Comparison of ENCODE assay signal across 12 cellular contexts in the genomic region with DNA sequence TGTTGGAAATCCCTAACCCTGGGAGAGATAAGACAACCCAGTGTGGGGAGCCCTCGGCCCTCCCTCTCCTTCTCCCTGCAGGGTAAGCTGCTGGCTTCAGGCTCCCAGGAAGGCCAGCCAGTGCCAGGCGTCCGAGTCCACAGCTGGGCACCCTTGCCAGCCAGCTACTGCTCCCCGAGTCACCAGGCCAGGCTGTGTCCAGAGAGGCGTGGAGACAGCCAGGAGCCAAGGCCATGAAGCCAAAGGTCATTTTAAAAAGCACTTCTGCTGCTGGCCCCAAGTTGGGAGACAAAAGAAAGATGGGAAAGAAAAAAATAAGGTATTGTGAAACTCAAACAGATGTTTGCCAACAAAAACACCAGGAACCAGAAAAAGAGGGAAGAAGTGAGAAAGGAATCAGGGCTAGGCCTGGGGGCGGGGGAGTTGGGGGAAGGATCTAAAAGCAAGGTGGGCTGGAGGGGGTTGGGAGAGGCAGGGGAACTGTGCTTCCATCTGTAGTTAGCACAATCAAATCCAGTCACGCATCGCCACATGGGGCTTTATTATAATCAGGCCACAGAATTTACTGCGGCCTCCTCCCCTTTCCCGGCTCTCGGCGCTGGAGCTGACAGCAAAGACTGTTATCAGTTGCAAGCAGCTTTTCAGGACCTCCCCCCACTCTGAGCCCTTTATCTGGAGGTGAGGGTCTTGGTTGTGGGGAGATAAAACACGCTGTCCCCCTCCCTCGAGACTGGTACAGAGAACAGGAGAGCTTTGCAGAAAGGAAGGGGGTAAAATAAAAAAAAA. TPM values are rescaled to one million over a fixed set of nuclear protein-coding genes. Genes with fewer than 3 reads are reported as not detected.
DNase-seq lines count a peak whose midpoint lies in the region; ATAC-seq, FAIRE-seq and TF ChIP-seq lines count a peak whose summit lies in the region.
"Had no signal": no experiment of that assay in that cellular context is flagged by ENCODE, and none has a peak within 500 bp of the region (broad histone marks: within the 10 kb centered on the region; RNA-seq: fewer than 3 reads in every experiment).

No MANE protein-coding gene starts in this region.

- peaks cover 5 to 92% (median 28%) of the 10 kb centered on the region in 3 donors for H3K36me3 Mint-ChIP-seq in CD8-positive, alpha-beta memory T cell
- peaks cover 17% of the 10 kb centered on the region for H3K36me3 Mint-ChIP-seq in WTC11

- 0 out of 2 replicates have a peak, but pooled peaks have one; percentile 17 for ATAC-seq in WTC11

- no peak overlapping the region for H3K4me3 Mint-ChIP-seq in CD8-positive, alpha-beta memory T cell
- H3K4me3 Mint-ChIP-seq in WTC11 = no peak overlapping the region
- H3K4me3 Mint-ChIP-seq: activated CD4-positive, alpha-beta memory T cell treated with anti-CD3 and anti-CD28 coated beads for 36 hours; CD4-positive, CD25-positive, alpha-beta regulatory T cell had no signal

- no peaks in the 10 kb centered on the region for H3K27me3 ChIP-seq in CD8-positive, alpha-beta memory T cell (ENCODE audit: insufficient read depth, low read length, poor library complexity, severe bottlenecking)
- no peaks in the 10 kb centered on the region for H3K27me3 ChIP-seq in neuron (ENCODE audit: insufficient read depth, low read length)

- no peak overlapping the region for H3K27ac Mint-ChIP-seq in CD8-positive, alpha-beta memory T cell
- no peak overlapping the region; the same call in 1 of the 2 replicates for H3K27ac Mint-ChIP-seq in WTC11
- H3K27ac Mint-ChIP-seq: activated CD4-positive, alpha-beta memory T cell treated with anti-CD3 and anti-CD28 coated beads for 36 hours had no signal

- peaks cover 20 to 28% (median 20%) of the 10 kb centered on the region in 3 donors for H3K4me1 Mint-ChIP-seq in CD8-positive, alpha-beta memory T cell
- peaks cover 18% of the 10 kb centered on the region for H3K4me1 Mint-ChIP-seq in WTC11

- no peak overlapping the region for H2AFZ ChIP-seq in neuron (ENCODE audit: low read depth, low read length)

- CTCF ChIA-PET in CD8-positive, alpha-beta memory T cell (lab: Charles Lee) = no interaction called here
- CTCF ChIA-PET in WTC11 (lab: Charles Lee) = interaction anchor here (1.0 to 1.3 kb wide), 2 partner anchors 63 to 470 kb away, joined by 3 read pairs; no protein-coding TSS in a partner anchor

- H3K27ac ChIP-seq in CD8-positive, alpha-beta memory T cell (ENCODE audit: low read depth, low read length) = peak overlapping the region; percentile 75

- no peak for TF ChIP-seq CTCF in WTC11 (IDR thresholded peaks at IDR 0.05)

- H3K9me3 Mint-ChIP-seq in CD8-positive, alpha-beta memory T cell = no peaks in the 10 kb centered on the region
- H3K9me3 Mint-ChIP-seq in WTC11 = no peaks in the 10 kb centered on the region
- H3K9me3 Mint-ChIP-seq: activated CD4-positive, alpha-beta memory T cell treated with anti-CD3 and anti-CD28 coated beads for 36 hours; CD4-positive, CD25-positive, alpha-beta regulatory T cell had no signal

- FAIRE-seq in frontal cortex (lab: Jason Lieb, UNC) = no peak

- POLR2A ChIA-PET in CD8-positive, alpha-beta memory T cell (lab: Charles Lee) = no interaction called here
- POLR2A ChIA-PET in WTC11 (lab: Charles Lee) = no interaction called here

- H3K9me3 ChIP-seq in CD8-positive, alpha-beta memory T cell (ENCODE audit: low read length) = no peaks in the 10 kb centered on the region
- H3K9me3 ChIP-seq in neuron (ENCODE audit: low read length) = no peaks in the 10 kb centered on the region

- peaks cover 17% of the 10 kb centered on the region for H3K36me3 ChIP-seq in CD8-positive, alpha-beta memory T cell (ENCODE audit: insufficient read depth, low read length)
- H3K36me3 ChIP-seq in neuron (ENCODE audit: insufficient read depth, low read length) = peaks cover 14% of the 10 kb centered on the region

- H3K4me1 ChIP-seq in CD8-positive, alpha-beta memory T cell (ENCODE audit: insufficient read depth, low read length) = no peaks in the 10 kb centered on the region
- peaks cover 29% of the 10 kb centered on the region for H3K4me1 ChIP-seq in neuron (ENCODE audit: insufficient read depth, low read length)

- no peak overlapping the region for H3K4me3 ChIP-seq in CD8-positive, alpha-beta memory T cell (ENCODE audit: low read length)
- H3K4me3 ChIP-seq in neuron (ENCODE audit: low read length) = peak overlapping the region; percentile 29

- no peaks in the 10 kb centered on the region for H3K27me3 Mint-ChIP-seq in CD8-positive, alpha-beta memory T cell
- no peaks in the 10 kb centered on the region for H3K27me3 Mint-ChIP-seq in WTC11 (ENCODE audit: low read depth)
- H3K27me3 Mint-ChIP-seq: activated CD4-positive, alpha-beta memory T cell treated with anti-CD3 and anti-CD28 coated beads for 36 hours; CD4-positive, CD25-positive, alpha-beta regulatory T cell had no signal

- no peak for DNase-seq in CD8-positive, alpha-beta memory T cell
- DNase-seq in WTC11 (ENCODE audit: low spot score) (no peak), frontal cortex (ENCODE audit: low spot score in 2 of 2) (peak; percentile 40 to 49), H4 (ENCODE audit: low spot score) (no peak), DMS 273 (lab: John Stamatoyannopoulos, UW; ENCODE audit: unreplicated experiment) (no peak), DMS79 treated with DMSO at 0.1 percent for 48 hours (lab: John Stamatoyannopoulos, UW) (no peak)
- no peak for DNase-seq in activated naive CD4-positive, alpha-beta T cell treated with Interleukin-2 at 50 U/mL for 16 hours
- DNase-seq: activated CD4-positive, alpha-beta memory T cell treated with anti-CD3 and anti-CD28 coated beads for 36 hours; CD4-positive, CD25-positive, alpha-beta regulatory T cell; effector CD8-positive, alpha-beta T cell; MM.1S had no signal

TF ChIP-seq in WTC11, 78 proteins besides CTCF, POLR2A, EP300 and RAD21 (continues in another document):
- TF ChIP-seq, protein P1, sequence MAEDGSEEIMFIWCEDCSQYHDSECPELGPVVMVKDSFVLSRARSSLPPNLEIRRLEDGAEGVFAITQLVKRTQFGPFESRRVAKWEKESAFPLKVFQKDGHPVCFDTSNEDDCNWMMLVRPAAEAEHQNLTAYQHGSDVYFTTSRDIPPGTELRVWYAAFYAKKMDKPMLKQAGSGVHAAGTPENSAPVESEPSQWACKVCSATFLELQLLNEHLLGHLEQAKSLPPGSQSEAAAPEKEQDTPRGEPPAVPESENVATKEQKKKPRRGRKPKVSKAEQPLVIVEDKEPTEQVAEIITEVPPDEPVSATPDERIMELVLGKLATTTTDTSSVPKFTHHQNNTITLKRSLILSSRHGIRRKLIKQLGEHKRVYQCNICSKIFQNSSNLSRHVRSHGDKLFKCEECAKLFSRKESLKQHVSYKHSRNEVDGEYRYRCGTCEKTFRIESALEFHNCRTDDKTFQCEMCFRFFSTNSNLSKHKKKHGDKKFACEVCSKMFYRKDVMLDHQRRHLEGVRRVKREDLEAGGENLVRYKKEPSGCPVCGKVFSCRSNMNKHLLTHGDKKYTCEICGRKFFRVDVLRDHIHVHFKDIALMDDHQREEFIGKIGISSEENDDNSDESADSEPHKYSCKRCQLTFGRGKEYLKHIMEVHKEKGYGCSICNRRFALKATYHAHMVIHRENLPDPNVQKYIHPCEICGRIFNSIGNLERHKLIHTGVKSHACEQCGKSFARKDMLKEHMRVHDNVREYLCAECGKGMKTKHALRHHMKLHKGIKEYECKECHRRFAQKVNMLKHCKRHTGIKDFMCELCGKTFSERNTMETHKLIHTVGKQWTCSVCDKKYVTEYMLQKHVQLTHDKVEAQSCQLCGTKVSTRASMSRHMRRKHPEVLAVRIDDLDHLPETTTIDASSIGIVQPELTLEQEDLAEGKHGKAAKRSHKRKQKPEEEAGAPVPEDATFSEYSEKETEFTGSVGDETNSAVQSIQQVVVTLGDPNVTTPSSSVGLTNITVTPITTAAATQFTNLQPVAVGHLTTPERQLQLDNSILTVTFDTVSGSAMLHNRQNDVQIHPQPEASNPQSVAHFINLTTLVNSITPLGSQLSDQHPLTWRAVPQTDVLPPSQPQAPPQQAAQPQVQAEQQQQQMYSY (CRISPR knock-in tag; IDR thresholded peaks at IDR 0.05) = no peak
- TF ChIP-seq, protein P2, sequence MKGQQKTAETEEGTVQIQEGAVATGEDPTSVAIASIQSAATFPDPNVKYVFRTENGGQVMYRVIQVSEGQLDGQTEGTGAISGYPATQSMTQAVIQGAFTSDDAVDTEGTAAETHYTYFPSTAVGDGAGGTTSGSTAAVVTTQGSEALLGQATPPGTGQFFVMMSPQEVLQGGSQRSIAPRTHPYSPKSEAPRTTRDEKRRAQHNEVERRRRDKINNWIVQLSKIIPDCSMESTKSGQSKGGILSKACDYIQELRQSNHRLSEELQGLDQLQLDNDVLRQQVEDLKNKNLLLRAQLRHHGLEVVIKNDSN (CRISPR knock-in tag; IDR thresholded peaks at IDR 0.05) = no peak
- TF ChIP-seq PRRX2 (CRISPR knock-in tag; IDR thresholded peaks at IDR 0.05) (no peak), TEAD1 (CRISPR knock-in tag; IDR thresholded peaks at IDR 0.05) (no peak), TP53 (CRISPR knock-in tag; IDR thresholded peaks at IDR 0.05) (no peak), TEAD4 (CRISPR knock-in tag; IDR thresholded peaks at IDR 0.05) (no peak), ZNF121 (CRISPR knock-in tag; IDR thresholded peaks at IDR 0.05) (no peak), NR1H2 (CRISPR knock-in tag; IDR thresholded peaks at IDR 0.05) (no peak), ZNF232 (CRISPR knock-in tag; IDR thresholded peaks at IDR 0.05) (no peak), ZNF416 (CRISPR knock-in tag; IDR thresholded peaks at IDR 0.05) (no peak), ZNF138 (CRISPR knock-in tag; conservative IDR thresholded peaks at IDR 0.05) (no peak), ZBTB21 (CRISPR knock-in tag; IDR thresholded peaks at IDR 0.05; ENCODE audit: borderline replicate concordance) (no peak), OVOL2 (CRISPR knock-in tag; IDR thresholded peaks at IDR 0.05; ENCODE audit: borderline replicate concordance) (no peak), RELA (CRISPR knock-in tag; IDR thresholded peaks at IDR 0.05; ENCODE audit: borderline replicate concordance) (no peak)

RNA-seq across cellular contexts. Expression of a gene that starts 33.5 kb away (rescaled TPM):
- total RNA-seq in CD8-positive, alpha-beta memory T cell = 100 to 1,000 TPM; 109 to 114 TPM
- 12.6 TPM for polyA plus RNA-seq in CD8-positive, alpha-beta memory T cell
- total RNA-seq in WTC11 (2021) = 41.2 to 60.1 TPM (median 42.0 TPM) in 3 replicates
- total RNA-seq in frontal cortex = 14.7 TPM
- 9.5 and 10.8 TPM in 2 replicates for total RNA-seq in H4 (2014; rRNA removed; shearing (Covaris generic))

Comparison
In these comparisons a context has a peak if more than half of its experiments do, and no peak if none do; other contexts are left out.
1. DNase-seq: peak in frontal cortex (2 of 2); none in CD8-positive, alpha-beta memory T cell (0 of 5), WTC11 (single experiment), H4 (single experiment), DMS 273 (single experiment), DMS79 treated with DMSO at 0.1 percent for 48 hours (single experiment) and activated naive CD4-positive, alpha-beta T cell treated with Interleukin-2 at 50 U/mL for 16 hours (single experiment).